ENCODE assay signal across 1 cellular context in genomic region chr19:46787331-46788100, GRCh38.
A peak's percentile ranks its signal among the peaks of the same experiment; 100 is the strongest.
TF ChIP-seq lines count a peak whose summit lies in the region.

No MANE protein-coding gene starts in this region.

TF ChIP-seq in HepG2, 621 proteins besides CTCF, POLR2A, EP300 and RAD21 (continued from another document and continues in another):
- TF ChIP-seq FOXO4 (CRISPR knock-in tag; conservative IDR thresholded peaks at IDR 0.05) (0 out of 2 replicates have a peak, but pooled peaks have one; percentile 71), MTF1 (CRISPR knock-in tag; IDR thresholded peaks at IDR 0.05) (no peak), ZBTB25 (CRISPR knock-in tag; IDR thresholded peaks at IDR 0.05) (no peak), REST (IDR thresholded peaks at IDR 0.05; ENCODE audit: borderline replicate concordance in 1 of 2, low read depth in 1 of 2, low read length in 2 of 2) (no peak), IRF1 (CRISPR knock-in tag; IDR thresholded peaks at IDR 0.05; ENCODE audit: low read depth) (no peak), MIER3 (CRISPR knock-in tag; IDR thresholded peaks at IDR 0.05; ENCODE audit: borderline replicate concordance) (no peak), ADNP (CRISPR knock-in tag; IDR thresholded peaks at IDR 0.05) (no peak), ZBTB4 (CRISPR knock-in tag; IDR thresholded peaks at IDR 0.05; ENCODE audit: borderline replicate concordance) (no peak), KMT2B (CRISPR knock-in tag; IDR thresholded peaks at IDR 0.05) (no peak), ZNF280D (CRISPR knock-in tag; IDR thresholded peaks at IDR 0.05) (no peak), FOXK1 (CRISPR knock-in tag; IDR thresholded peaks at IDR 0.05; ENCODE audit: borderline replicate concordance, low read depth) (no peak), ZSCAN20 (CRISPR knock-in tag; IDR thresholded peaks at IDR 0.05; ENCODE audit: borderline replicate concordance) (no peak), PBX3 (CRISPR knock-in tag; IDR thresholded peaks at IDR 0.05; ENCODE audit: borderline replicate concordance) (no peak), ZNF12 (CRISPR knock-in tag; IDR thresholded peaks at IDR 0.05) (no peak), ZNF292 (CRISPR knock-in tag; IDR thresholded peaks at IDR 0.05; ENCODE audit: borderline replicate concordance, low read depth) (no peak), TCF7 (IDR thresholded peaks at IDR 0.05; ENCODE audit: low read depth) (no peak), ONECUT2 (CRISPR knock-in tag; IDR thresholded peaks at IDR 0.05) (no peak), MYC (CRISPR knock-in tag; IDR thresholded peaks at IDR 0.05; ENCODE audit: borderline replicate concordance) (no peak; the same call in 1 of the 2 replicates), ZNF451 (CRISPR knock-in tag; IDR thresholded peaks at IDR 0.05) (no peak; the same call in 1 of the 2 replicates), ETS1 (CRISPR knock-in tag; IDR thresholded peaks at IDR 0.05) (no peak), TFDP1 (CRISPR knock-in tag; IDR thresholded peaks at IDR 0.05; ENCODE audit: borderline replicate concordance) (peak; percentile 73), HIVEP1 (CRISPR knock-in tag; IDR thresholded peaks at IDR 0.05) (no peak), CEBPB (IDR thresholded peaks at IDR 0.05; ENCODE audit: borderline replicate concordance, low read depth, low read length) (no peak), ZKSCAN1 (IDR thresholded peaks at IDR 0.05; ENCODE audit: low read length) (no peak), ZNF879 (CRISPR knock-in tag; IDR thresholded peaks at IDR 0.05) (no peak), KDM2A (CRISPR knock-in tag; IDR thresholded peaks at IDR 0.05; ENCODE audit: borderline replicate concordance, low read depth) (no peak), DMAP1 (CRISPR knock-in tag; IDR thresholded peaks at IDR 0.05) (no peak; the same call in 1 of the 2 replicates), ARNT2 (CRISPR knock-in tag; IDR thresholded peaks at IDR 0.05; ENCODE audit: low read depth) (no peak; the same call in none of the 2 replicates), KLF9 (CRISPR knock-in tag; IDR thresholded peaks at IDR 0.05; ENCODE audit: low read depth) (no peak), TARDBP (CRISPR knock-in tag; IDR thresholded peaks at IDR 0.05) (no peak), ZNF607 (CRISPR knock-in tag; IDR thresholded peaks at IDR 0.05; ENCODE audit: borderline replicate concordance) (peak; percentile 78; the same call in 1 of the 2 replicates), ZNF354B (CRISPR knock-in tag; IDR thresholded peaks at IDR 0.05) (no peak), ATF4 (CRISPR knock-in tag; IDR thresholded peaks at IDR 0.05) (no peak), ZNF773 (CRISPR knock-in tag; IDR thresholded peaks at IDR 0.05; ENCODE audit: borderline replicate concordance) (no peak), MYPOP (CRISPR knock-in tag; IDR thresholded peaks at IDR 0.05) (peak; percentile 46; the same call in 1 of the 2 replicates), GLI4 (CRISPR knock-in tag; IDR thresholded peaks at IDR 0.05; ENCODE audit: borderline replicate concordance) (no peak), DNMT1 (CRISPR knock-in tag; IDR thresholded peaks at IDR 0.05) (no peak), ZNF766 (CRISPR knock-in tag; IDR thresholded peaks at IDR 0.05; ENCODE audit: borderline replicate concordance) (no peak; the same call in 1 of the 2 replicates), ZNF225 (CRISPR knock-in tag; IDR thresholded peaks at IDR 0.05) (no peak; the same call in 1 of the 2 replicates), POGZ (CRISPR knock-in tag; IDR thresholded peaks at IDR 0.05) (no peak), ZNF749 (CRISPR knock-in tag; IDR thresholded peaks at IDR 0.05; ENCODE audit: borderline replicate concordance) (no peak), ZFP36 (IDR thresholded peaks at IDR 0.05; ENCODE audit: borderline replicate concordance, low read depth, low read length, partially characterized antibody) (no peak), SMC3 (IDR thresholded peaks at IDR 0.05; ENCODE audit: low read length) (no peak), ATRX (CRISPR knock-in tag; IDR thresholded peaks at IDR 0.05; ENCODE audit: borderline replicate concordance) (no peak), HNRNPK (IDR thresholded peaks at IDR 0.05; ENCODE audit: low read depth, low read length, poor library complexity, severe bottlenecking) (no peak)
